8 cellular contexts compared by ENCODE assay signal in the genomic region with DNA sequence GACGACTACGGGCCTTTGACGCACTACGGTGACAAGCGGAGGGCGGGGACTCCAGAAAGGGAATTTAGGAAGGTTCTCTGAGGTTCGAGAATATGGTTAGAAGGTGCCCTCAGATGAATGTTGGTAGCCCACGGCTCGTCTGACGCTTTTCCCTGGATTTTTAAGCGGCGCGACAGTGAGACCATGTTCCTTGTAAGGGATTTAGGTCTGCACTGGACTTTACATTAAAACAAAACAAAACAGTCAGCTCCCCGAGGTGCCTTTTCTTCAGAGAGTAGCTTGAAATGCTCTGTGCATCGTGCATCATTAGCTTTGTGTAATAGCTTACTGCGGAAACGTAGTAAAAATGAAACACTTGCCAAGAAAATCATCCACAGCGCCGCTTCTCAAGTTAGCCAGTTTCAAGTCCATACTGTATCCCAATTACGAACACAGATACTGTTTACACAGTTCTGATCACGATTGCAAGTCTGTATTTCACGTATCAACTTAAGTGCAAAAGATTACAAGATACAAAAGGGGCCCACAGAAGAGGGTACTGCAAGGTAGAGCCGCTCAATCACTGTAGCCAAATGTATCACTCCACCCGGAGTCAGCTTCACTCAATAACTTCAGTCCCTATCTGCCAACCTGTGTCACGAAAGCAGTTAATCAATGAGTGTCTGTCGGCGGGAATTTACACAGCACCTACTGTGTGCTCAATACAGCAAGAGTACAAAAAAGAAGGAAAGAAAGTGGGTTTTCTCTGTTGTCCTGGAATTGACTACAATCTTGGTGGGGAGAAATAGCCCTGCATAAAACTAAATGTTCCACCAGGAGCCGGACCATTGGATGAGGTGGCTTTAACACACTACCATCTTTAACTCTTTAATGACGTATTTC. TPM values are rescaled to one million over a fixed set of nuclear protein-coding genes. Genes with fewer than 3 reads are reported as not detected.
A peak's percentile ranks its signal among the peaks of the same experiment; 100 is the strongest.
DNase-seq lines count a peak whose midpoint lies in the region; ATAC-seq and TF ChIP-seq lines count a peak whose summit lies in the region.

No MANE protein-coding gene starts in this region.

- H3K27me3 Mint-ChIP-seq in CD4-positive, CD25-positive, alpha-beta regulatory T cell, result peaks cover 4% of the 10 kb centered on the region

- WGBS in testis, 2 donors, result 7 to 8% methylated on average over 19 to 29 of the region's 29 CpGs

- H3K4me3 Mint-ChIP-seq in CD4-positive, CD25-positive, alpha-beta regulatory T cell, result peak overlapping the region; percentile 90 to 98 (median 96)

- no peaks in the 10 kb centered on the region for H3K36me3 ChIP-seq in CD4-positive, CD25-positive, alpha-beta regulatory T cell (ENCODE audit: control insufficient read depth, insufficient read depth, low read length)
- H3K36me3 ChIP-seq in HUES6 (ENCODE audit: control insufficient read depth, insufficient read depth, low read length) (peaks cover 3% of the 10 kb centered on the region; the same call in 1 of the 2 replicates), ascending aorta (no peaks in the 10 kb centered on the region), kidney epithelial cell (ENCODE audit: control insufficient read depth, insufficient read depth, low read length) (no peaks in the 10 kb centered on the region), testis (ENCODE audit: low read depth, missing control alignments) (no peaks in the 10 kb centered on the region)

- peaks cover 14% of the 10 kb centered on the region for H3K4me1 ChIP-seq in CD4-positive, CD25-positive, alpha-beta regulatory T cell (ENCODE audit: control insufficient read depth, insufficient read depth, low read length, poor library complexity, severe bottlenecking)
- peaks cover 8% of the 10 kb centered on the region; the same call in 1 of the 2 replicates for H3K4me1 ChIP-seq in HUES6 (ENCODE audit: control insufficient read depth, insufficient read depth, low read length)
- H3K4me1 ChIP-seq in ascending aorta, result no peaks in the 10 kb centered on the region
- no peaks in the 10 kb centered on the region for H3K4me1 ChIP-seq in testis

- H3K27me3 ChIP-seq in CD4-positive, CD25-positive, alpha-beta regulatory T cell (ENCODE audit: control insufficient read depth, insufficient read depth, low read length), result no peaks in the 10 kb centered on the region
- H3K27me3 ChIP-seq in HUES6 (ENCODE audit: control insufficient read depth, insufficient read depth, low read length), result peaks cover 12% of the 10 kb centered on the region
- no peaks in the 10 kb centered on the region for H3K27me3 ChIP-seq in ascending aorta
- H3K27me3 ChIP-seq in kidney epithelial cell (ENCODE audit: control insufficient read depth, insufficient read depth, low read length), result no peaks in the 10 kb centered on the region
- no peaks in the 10 kb centered on the region for H3K27me3 ChIP-seq in testis

- no peak for DNase-seq in CD4-positive, CD25-positive, alpha-beta regulatory T cell
- DNase-seq in ascending aorta (ENCODE audit: low spot score in 2 of 2) (no peak), kidney epithelial cell (ENCODE audit: low read depth) (peak; percentile 61), testis (peak; percentile 14), NCI-H2029 treated with DMSO at 0.1 percent for 48 hours (lab: John Stamatoyannopoulos, UW) (no peak), A172 (ENCODE audit: low spot score) (no peak)

- no peaks in the 10 kb centered on the region for H3K9me3 ChIP-seq in CD4-positive, CD25-positive, alpha-beta regulatory T cell (ENCODE audit: control insufficient read depth in 2 of 2, low read length in 2 of 2)
- H3K9me3 ChIP-seq in HUES6 (ENCODE audit: control insufficient read depth, insufficient read depth, low read depth, low read length), result peaks cover 3% of the 10 kb centered on the region; the same call in 1 of the 2 replicates
- no peaks in the 10 kb centered on the region for H3K9me3 ChIP-seq in ascending aorta
- no peaks in the 10 kb centered on the region for H3K9me3 ChIP-seq in testis

- peak overlapping the region; percentile 80 for H3K4me3 ChIP-seq in CD4-positive, CD25-positive, alpha-beta regulatory T cell (ENCODE audit: low read depth, low read length)
- H3K4me3 ChIP-seq in HUES6 (ENCODE audit: low read depth, low read length) (peak overlapping the region; percentile 97), ascending aorta (peak overlapping the region; percentile 63 to 77), kidney epithelial cell (ENCODE audit: low read depth, low read length) (peak overlapping the region; percentile 94), testis (peak overlapping the region; percentile 73 to 81)

- peak overlapping the region; percentile 98 for H3K9ac ChIP-seq in HUES6 (ENCODE audit: low read length)

- peaks cover 0 to 2% (median 0%) of the 10 kb centered on the region in 7 donors for H3K9me3 Mint-ChIP-seq in CD4-positive, CD25-positive, alpha-beta regulatory T cell

- peaks cover 6% of the 10 kb centered on the region for H3K36me3 Mint-ChIP-seq in CD4-positive, CD25-positive, alpha-beta regulatory T cell

- peak overlapping the region; percentile 90 for H3K27ac ChIP-seq in CD4-positive, CD25-positive, alpha-beta regulatory T cell (ENCODE audit: insufficient read depth, low read length, poor library complexity, severe bottlenecking)
- H3K27ac ChIP-seq in HUES6 (ENCODE audit: low read depth, low read length) (no peak overlapping the region), ascending aorta (peak overlapping the region; percentile 69 to 79), testis (peak overlapping the region; percentile 91 to 94)

- H3K27ac Mint-ChIP-seq in CD4-positive, CD25-positive, alpha-beta regulatory T cell, result peak overlapping the region; percentile 83 to 98 (median 97)

- no peak for TF ChIP-seq POLR2A in testis (IDR thresholded peaks at IDR 0.05)

- ATAC-seq in CD4-positive, CD25-positive, alpha-beta regulatory T cell (ENCODE audit: low read depth in 2 of 2), result peak in 1 of 2 donors; percentile 15
- peak; percentile 21 for ATAC-seq in GM19351 (IDR thresholded peaks at IDR 0.05; ENCODE audit: unreplicated experiment)

- intact Hi-C loops in ascending aorta (cut with DNase I) (loop anchor here (5.0 to 10.0 kb wide), 3 partner anchors 186 to 369 kb away; a partner anchor contains a TSS), testis (cut with DNase I; ENCODE audit: low total_unique reads) (no loop called here)

- peaks cover 14 to 41% (median 29%) of the 10 kb centered on the region in 4 donors for H3K4me1 Mint-ChIP-seq in CD4-positive, CD25-positive, alpha-beta regulatory T cell

- TF ChIP-seq CTCF in ascending aorta (IDR thresholded peaks at IDR 0.05) (no peak), kidney epithelial cell (IDR thresholded peaks at IDR 0.05; ENCODE audit: insufficient read depth, low read length, poor library complexity, severe bottlenecking) (no peak), testis (IDR thresholded peaks at IDR 0.05) (no peak)

RNA-seq across cellular contexts. Expression of a gene that starts 0.5 kb away (rescaled TPM):
- total RNA-seq in CD4-positive, CD25-positive, alpha-beta regulatory T cell, result 14.1 TPM
- 1 to 10 TPM; 3.4 to 6.9 (median 6.2) TPM for polyA plus RNA-seq in CD4-positive, CD25-positive, alpha-beta regulatory T cell
- total RNA-seq in ascending aorta (2.8 TPM), kidney epithelial cell (6.8 and 7.7 TPM in 2 replicates), testis (1 to 10 TPM; 4.7 to 6.4 TPM)
- 4.1 TPM for polyA plus RNA-seq in testis (ENCODE audit: insufficient read depth, low read depth, low replicate concordance)
- 2.7 and 3.5 TPM in 2 replicates for total RNA-seq in A172 (2014; rRNA removed; shearing (Covaris generic))

RNA-seq across cellular contexts. Expression of a gene that starts 32.4 kb away (rescaled TPM):
- total RNA-seq in CD4-positive, CD25-positive, alpha-beta regulatory T cell, result 80.1 TPM
- polyA plus RNA-seq in CD4-positive, CD25-positive, alpha-beta regulatory T cell, result 10 to 100 TPM; 44.6 to 62.9 (median 55.8) TPM
- total RNA-seq in ascending aorta (28.4 TPM), kidney epithelial cell (30.1 and 35.2 TPM in 2 replicates), testis (10 to 100 TPM; 29.4 to 30.0 TPM)
- 44.7 TPM for polyA plus RNA-seq in testis (ENCODE audit: insufficient read depth, low read depth, low replicate concordance)
- total RNA-seq in A172 (2014; rRNA removed; shearing (Covaris generic)), result 24.5 and 30.3 TPM in 2 replicates

RNA-seq across cellular contexts. Expression of a gene that starts 41.5 kb away (rescaled TPM):
- 23.9 TPM for total RNA-seq in CD4-positive, CD25-positive, alpha-beta regulatory T cell
- polyA plus RNA-seq in CD4-positive, CD25-positive, alpha-beta regulatory T cell, result 10 to 100 TPM; 11.3 to 15.0 (median 13.3) TPM
- total RNA-seq in ascending aorta (22.2 TPM), kidney epithelial cell (14.5 and 27.4 TPM in 2 replicates), testis (10 to 100 TPM; 41.9 to 43.4 TPM)
- 24.8 TPM for polyA plus RNA-seq in testis (ENCODE audit: insufficient read depth, low read depth, low replicate concordance)
- total RNA-seq in A172 (2014; rRNA removed; shearing (Covaris generic)), result 33.0 and 39.8 TPM in 2 replicates

Comparison
In these comparisons a context has a peak if more than half of its experiments do, and no peak if none do; other contexts are left out.
1. DNase-seq: peak in kidney epithelial cell (single experiment) and testis (single experiment); none in CD4-positive, CD25-positive, alpha-beta regulatory T cell (0 of 3), ascending aorta (0 of 2), NCI-H2029 treated with DMSO at 0.1 percent for 48 hours (single experiment) and A172 (single experiment).
2. Peak in every context shown above with its lines, with median percentiles within 50 percentile points of each other: H3K4me3 ChIP-seq.